1 cellular context compared by ENCODE assay signal in genomic region chr5:82694886-82695285, GRCh38.
TF ChIP-seq lines count a peak whose summit lies in the region.

No MANE protein-coding gene starts in this region.

TF ChIP-seq in GM23338, 12 proteins besides CTCF, POLR2A, EP300 and RAD21 (continued from another document):
- TF ChIP-seq, protein P1, sequence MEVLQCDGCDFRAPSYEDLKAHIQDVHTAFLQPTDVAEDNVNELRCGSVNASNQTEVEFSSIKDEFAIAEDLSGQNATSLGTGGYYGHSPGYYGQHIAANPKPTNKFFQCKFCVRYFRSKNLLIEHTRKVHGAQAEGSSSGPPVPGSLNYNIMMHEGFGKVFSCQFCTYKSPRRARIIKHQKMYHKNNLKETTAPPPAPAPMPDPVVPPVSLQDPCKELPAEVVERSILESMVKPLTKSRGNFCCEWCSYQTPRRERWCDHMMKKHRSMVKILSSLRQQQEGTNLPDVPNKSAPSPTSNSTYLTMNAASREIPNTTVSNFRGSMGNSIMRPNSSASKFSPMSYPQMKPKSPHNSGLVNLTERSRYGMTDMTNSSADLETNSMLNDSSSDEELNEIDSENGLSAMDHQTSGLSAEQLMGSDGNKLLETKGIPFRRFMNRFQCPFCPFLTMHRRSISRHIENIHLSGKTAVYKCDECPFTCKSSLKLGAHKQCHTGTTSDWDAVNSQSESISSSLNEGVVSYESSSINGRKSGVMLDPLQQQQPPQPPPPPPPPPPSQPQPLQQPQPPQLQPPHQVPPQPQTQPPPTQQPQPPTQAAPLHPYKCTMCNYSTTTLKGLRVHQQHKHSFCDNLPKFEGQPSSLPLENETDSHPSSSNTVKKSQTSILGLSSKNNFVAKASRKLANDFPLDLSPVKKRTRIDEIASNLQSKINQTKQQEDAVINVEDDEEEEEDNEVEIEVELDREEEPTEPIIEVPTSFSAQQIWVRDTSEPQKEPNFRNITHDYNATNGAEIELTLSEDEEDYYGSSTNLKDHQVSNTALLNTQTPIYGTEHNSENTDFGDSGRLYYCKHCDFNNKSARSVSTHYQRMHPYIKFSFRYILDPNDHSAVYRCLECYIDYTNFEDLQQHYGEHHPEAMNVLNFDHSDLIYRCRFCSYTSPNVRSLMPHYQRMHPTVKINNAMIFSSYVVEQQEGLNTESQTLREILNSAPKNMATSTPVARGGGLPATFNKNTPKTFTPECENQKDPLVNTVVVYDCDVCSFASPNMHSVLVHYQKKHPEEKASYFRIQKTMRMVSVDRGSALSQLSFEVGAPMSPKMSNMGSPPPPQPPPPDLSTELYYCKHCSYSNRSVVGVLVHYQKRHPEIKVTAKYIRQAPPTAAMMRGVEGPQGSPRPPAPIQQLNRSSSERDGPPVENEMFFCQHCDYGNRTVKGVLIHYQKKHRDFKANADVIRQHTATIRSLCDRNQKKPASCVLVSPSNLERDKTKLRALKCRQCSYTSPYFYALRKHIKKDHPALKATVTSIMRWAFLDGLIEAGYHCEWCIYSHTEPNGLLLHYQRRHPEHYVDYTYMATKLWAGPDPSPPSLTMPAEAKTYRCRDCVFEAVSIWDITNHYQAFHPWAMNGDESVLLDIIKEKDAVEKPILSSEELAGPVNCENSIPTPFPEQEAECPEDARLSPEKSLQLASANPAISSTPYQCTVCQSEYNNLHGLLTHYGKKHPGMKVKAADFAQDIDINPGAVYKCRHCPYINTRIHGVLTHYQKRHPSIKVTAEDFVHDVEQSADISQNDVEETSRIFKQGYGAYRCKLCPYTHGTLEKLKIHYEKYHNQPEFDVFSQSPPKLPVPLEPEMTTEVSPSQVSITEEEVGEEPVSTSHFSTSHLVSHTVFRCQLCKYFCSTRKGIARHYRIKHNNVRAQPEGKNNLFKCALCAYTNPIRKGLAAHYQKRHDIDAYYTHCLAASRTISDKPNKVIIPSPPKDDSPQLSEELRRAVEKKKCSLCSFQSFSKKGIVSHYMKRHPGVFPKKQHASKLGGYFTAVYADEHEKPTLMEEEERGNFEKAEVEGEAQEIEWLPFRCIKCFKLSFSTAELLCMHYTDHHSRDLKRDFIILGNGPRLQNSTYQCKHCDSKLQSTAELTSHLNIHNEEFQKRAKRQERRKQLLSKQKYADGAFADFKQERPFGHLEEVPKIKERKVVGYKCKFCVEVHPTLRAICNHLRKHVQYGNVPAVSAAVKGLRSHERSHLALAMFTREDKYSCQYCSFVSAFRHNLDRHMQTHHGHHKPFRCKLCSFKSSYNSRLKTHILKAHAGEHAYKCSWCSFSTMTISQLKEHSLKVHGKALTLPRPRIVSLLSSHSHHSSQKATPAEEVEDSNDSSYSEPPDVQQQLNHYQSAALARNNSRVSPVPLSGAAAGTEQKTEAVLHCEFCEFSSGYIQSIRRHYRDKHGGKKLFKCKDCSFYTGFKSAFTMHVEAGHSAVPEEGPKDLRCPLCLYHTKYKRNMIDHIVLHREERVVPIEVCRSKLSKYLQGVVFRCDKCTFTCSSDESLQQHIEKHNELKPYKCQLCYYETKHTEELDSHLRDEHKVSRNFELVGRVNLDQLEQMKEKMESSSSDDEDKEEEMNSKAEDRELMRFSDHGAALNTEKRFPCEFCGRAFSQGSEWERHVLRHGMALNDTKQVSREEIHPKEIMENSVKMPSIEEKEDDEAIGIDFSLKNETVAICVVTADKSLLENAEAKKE (CRISPR knock-in tag; IDR thresholded peaks at IDR 0.05): no peak
- TF ChIP-seq STAT1 (IDR thresholded peaks at IDR 0.05; ENCODE audit: unreplicated experiment): no peak
- no peak for TF ChIP-seq CREB1 (CRISPR knock-in tag; IDR thresholded peaks at IDR 0.05; ENCODE audit: low read depth)
- no peak for TF ChIP-seq ZNF114 (CRISPR knock-in tag; IDR thresholded peaks at IDR 0.05)
- TF ChIP-seq NANOG (IDR thresholded peaks at IDR 0.05; ENCODE audit: borderline replicate concordance): no peak
- no peak for TF ChIP-seq EZH2phosphoT487 (IDR thresholded peaks at IDR 0.05; ENCODE audit: unreplicated experiment)
- TF ChIP-seq ZNF331 (CRISPR knock-in tag; IDR thresholded peaks at IDR 0.05; ENCODE audit: low read depth): no peak
